Comparison of ENCODE assay signal across 11 cellular contexts in the genomic region with DNA sequence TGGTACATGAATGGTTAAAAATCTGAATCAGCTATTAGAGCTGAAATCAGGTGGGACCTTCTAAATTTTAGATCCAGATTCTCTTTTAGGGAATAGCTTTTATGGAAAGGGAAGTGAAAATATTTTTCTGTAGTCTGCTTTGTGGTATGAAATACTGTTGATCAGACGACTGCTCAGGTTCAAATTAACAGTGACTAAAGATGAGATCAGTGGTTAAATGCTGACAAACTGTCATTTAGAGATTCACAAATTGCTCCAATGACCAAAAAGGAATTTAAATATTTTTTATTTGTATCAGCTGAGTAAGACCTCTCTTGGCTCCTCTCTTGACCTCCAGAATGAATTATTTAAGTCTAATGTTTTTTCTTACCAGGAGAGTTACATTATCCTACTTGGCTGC.
"Had no signal": no experiment of that assay in that cellular context is flagged by ENCODE, and none has a peak within 500 bp of the region (broad histone marks: within the 10 kb centered on the region; RNA-seq: fewer than 3 reads in every experiment).

No MANE protein-coding gene starts in this region.

- H3K9me3 ChIP-seq: ovary had no signal

- H3K27ac ChIP-seq: ovary had no signal

- DNase-seq: activated CD4-positive, alpha-beta T cell treated with anti-CD3 and anti-CD28 coated beads, Interleukin-2, amount 50 U/mL, for 1 hour; activated CD4-positive, CD25-positive, alpha-beta regulatory T cell; amniotic stem cell; cerebellar nuclear complex; effector memory CD8-positive, alpha-beta T cell; hippocampal formation; ovary; stimulated activated CD4-positive, alpha-beta T cell treated with anti-CD3 and anti-CD28 coated beads, Interleukin-4, amount 100 ng/mL, for 1 hour; stimulated activated CD8-positive, alpha-beta memory T cell treated with anti-CD3 and anti-CD28 coated beads, Interleukin-4, amount 100 ng/mL, for 48 hours; stimulated activated naive CD8-positive, alpha-beta T cell treated with anti-CD3 and anti-CD28 coated beads, Interleukin-15, amount 100 ng/mL, for 72 hours had no signal

- H3K4me3 ChIP-seq: ovary had no signal

- H3K36me3 ChIP-seq: ovary had no signal

- ATAC-seq: activated naive CD4-positive, alpha-beta T cell treated with anti-CD3 and anti-CD28 coated beads, Interleukin-2, amount 50 U/mL, for 72 hours; effector memory CD8-positive, alpha-beta T cell; stimulated activated naive CD8-positive, alpha-beta T cell treated with anti-CD3 and anti-CD28 coated beads, Interleukin-15, amount 100 ng/mL, for 72 hours had no signal

- H3K27me3 ChIP-seq: ovary had no signal
